ENCODE assay signal across 8 cellular contexts in genomic region chr19:20923077-20923871, GRCh38. TPM values are rescaled to one million over a fixed set of nuclear protein-coding genes. Genes with fewer than 3 reads are reported as not detected.
DNase-seq lines count a peak whose midpoint lies in the region; ATAC-seq and TF ChIP-seq lines count a peak whose summit lies in the region.

Gene ZNF85 (plus strand): TSS chr19:20923251. CDS start chr19:20923401, 150 bp downstream.

- H3K4me3 ChIP-seq in GM23248 (peak within 1 kb of the TSS; percentile 86), SU-DHL-6 (ENCODE audit: insufficient read depth, low read length, poor library complexity, severe bottlenecking) (peak within 1 kb of the TSS; percentile 90), cardiac muscle cell (peak within 1 kb of the TSS; percentile 82), parathyroid adenoma (ENCODE audit: low read depth, low read length) (peak within 1 kb of the TSS; percentile 67), tibial nerve (peak within 1 kb of the TSS; percentile 42 to 76 (median 64))

- H2AFZ ChIP-seq in GM23248 (peak within 1 kb of the TSS; percentile 92), SU-DHL-6 (ENCODE audit: low read depth, low read length, severe bottlenecking) (peak within 1 kb of the TSS; percentile 22), parathyroid adenoma (peak within 1 kb of the TSS; percentile 85)

- TF ChIP-seq POLR2A in tibial nerve (IDR thresholded peaks at IDR 0.05): peak in 1 of 2 donors; percentile 44

- H3K27ac ChIP-seq in GM23248: peak within 1 kb of the TSS; percentile 96
- H3K27ac ChIP-seq in SU-DHL-6 (ENCODE audit: low read depth, low read length): peak within 1 kb of the TSS; percentile 90
- H3K27ac ChIP-seq in cardiac muscle cell: peak within 1 kb of the TSS; percentile 97
- peak within 1 kb of the TSS; percentile 87 for H3K27ac ChIP-seq in parathyroid adenoma
- H3K27ac ChIP-seq in tibial nerve: peak within 1 kb of the TSS; percentile 47 to 89 (median 82)

- in situ Hi-C loops in GM23248 (cut with MboI): no loop called here

- H3K4me1 ChIP-seq in GM23248 (ENCODE audit: insufficient read depth) (peaks cover 29% of the 10 kb centered on the region), cardiac muscle cell (ENCODE audit: low read depth) (no peaks in the 10 kb centered on the region), parathyroid adenoma (no peaks in the 10 kb centered on the region), tibial nerve (peaks cover 0 to 16% (median 0%) of the 10 kb centered on the region in 4 donors)

- DNase-seq in EH (ENCODE audit: low read depth): peak; percentile 94
- peak; percentile 93 for DNase-seq in GM23248
- DNase-seq in M059J (ENCODE audit: low read depth): peak; percentile 94
- DNase-seq in activated naive CD8-positive, alpha-beta T cell treated with anti-CD3 and anti-CD28 coated beads, Interleukin-2, amount 50 U/mL, for 24 hours: peak; percentile 82
- DNase-seq in cardiac muscle cell (ENCODE audit: low read depth in 1 of 2, low spot score in 1 of 2): peak; percentile 91 to 93
- peak; percentile 82 to 95 for DNase-seq in tibial nerve (ENCODE audit: low spot score in 2 of 2)

- peaks cover 39% of the 10 kb centered on the region for H3K79me2 ChIP-seq in GM23248 (ENCODE audit: insufficient read depth)
- H3K79me2 ChIP-seq in SU-DHL-6 (ENCODE audit: insufficient read depth, low read length): peaks cover 48% of the 10 kb centered on the region
- H3K79me2 ChIP-seq in parathyroid adenoma: no peaks in the 10 kb centered on the region

- H3F3A ChIP-seq in GM23248 (ENCODE audit: insufficient read depth) (no peaks in the 10 kb centered on the region), SU-DHL-6 (ENCODE audit: insufficient read depth) (0 out of 2 replicates have a peak, but pooled peaks cover 5% of the 10 kb centered on the region)

- peak within 1 kb of the TSS; percentile 97 for H3K9ac ChIP-seq in GM23248
- peak within 1 kb of the TSS; percentile 80 for H3K9ac ChIP-seq in SU-DHL-6 (ENCODE audit: low read length)
- peak within 1 kb of the TSS; percentile 11 for H3K9ac ChIP-seq in parathyroid adenoma

- TF ChIP-seq CTCF in SU-DHL-6 (IDR thresholded peaks at IDR 0.05; ENCODE audit: insufficient read depth, low read length, poor library complexity, severe bottlenecking) (no peak), cardiac muscle cell (IDR thresholded peaks at IDR 0.05; ENCODE audit: low read depth, low read length) (no peak), parathyroid adenoma (IDR thresholded peaks at IDR 0.05) (no peak), tibial nerve (IDR thresholded peaks at IDR 0.05) (no peak)

- H3K9me3 Mint-ChIP-seq in activated naive CD8-positive, alpha-beta T cell treated with anti-CD3 and anti-CD28 coated beads, Interleukin-2, amount 50 U/mL, for 24 hours: peaks cover 10% of the 10 kb centered on the region

- peaks cover 24% of the 10 kb centered on the region for H3K36me3 Mint-ChIP-seq in activated naive CD8-positive, alpha-beta T cell treated with anti-CD3 and anti-CD28 coated beads, Interleukin-2, amount 50 U/mL, for 24 hours (ENCODE audit: low read depth)

- H3K9me2 ChIP-seq in GM23248 (ENCODE audit: insufficient read depth) (no peaks in the 10 kb centered on the region), SU-DHL-6 (replicated peaks; ENCODE audit: insufficient read depth, low read length) (no peaks in the 10 kb centered on the region)

- H3K36me3 ChIP-seq in GM23248 (ENCODE audit: low read depth) (no peaks in the 10 kb centered on the region), SU-DHL-6 (ENCODE audit: low read length) (peaks cover 3% of the 10 kb centered on the region; the same call in 1 of the 2 replicates), cardiac muscle cell (no peaks in the 10 kb centered on the region), parathyroid adenoma (ENCODE audit: control insufficient read depth, insufficient read depth, low read length) (no peaks in the 10 kb centered on the region), tibial nerve (peaks cover 0 to 7% (median 0%) of the 10 kb centered on the region in 3 donors)

- H3K4me2 ChIP-seq in GM23248 (ENCODE audit: unreplicated experiment): peak within 1 kb of the TSS; percentile 81
- H3K4me2 ChIP-seq in SU-DHL-6 (ENCODE audit: low read depth, low read length, poor library complexity, severe bottlenecking): peak within 1 kb of the TSS; percentile 85
- peak within 1 kb of the TSS; percentile 76 for H3K4me2 ChIP-seq in parathyroid adenoma (ENCODE audit: low read length)

- peak; percentile 100 for ATAC-seq in activated naive CD8-positive, alpha-beta T cell treated with anti-CD3 and anti-CD28 coated beads, Interleukin-2, amount 50 U/mL, for 24 hours

- peak in 1 of 2 donors; percentile 72 for TF ChIP-seq EP300 in tibial nerve (IDR thresholded peaks at IDR 0.05)

- 1% methylated on average over 38 of the region's 38 CpGs for WGBS in GM23248 (ENCODE audit: low coverage in 1 of 2, low lambda C conversion rate in 2 of 2, missing lambda C conversion rate in 2 of 2), 2 experiments
- WGBS in tibial nerve, 2 donors: 0 to 1% methylated on average over 33 of the region's 38 CpGs

- peaks cover 17% of the 10 kb centered on the region for H3K4me1 Mint-ChIP-seq in activated naive CD8-positive, alpha-beta T cell treated with anti-CD3 and anti-CD28 coated beads, Interleukin-2, amount 50 U/mL, for 24 hours

- H3K9me3 ChIP-seq in GM23248 (ENCODE audit: low read depth) (no peaks in the 10 kb centered on the region), SU-DHL-6 (ENCODE audit: insufficient read depth, low read length) (no peaks in the 10 kb centered on the region), cardiac muscle cell (ENCODE audit: low read depth) (no peaks in the 10 kb centered on the region), parathyroid adenoma (ENCODE audit: control insufficient read depth, low read length) (no peaks in the 10 kb centered on the region), tibial nerve (no peaks in the 10 kb centered on the region)

- no peaks in the 10 kb centered on the region for H4K20me1 ChIP-seq in GM23248 (ENCODE audit: insufficient read depth)
- H4K20me1 ChIP-seq in SU-DHL-6 (ENCODE audit: low read depth, low read length): no peaks in the 10 kb centered on the region

- H3K4me3 Mint-ChIP-seq in activated naive CD8-positive, alpha-beta T cell treated with anti-CD3 and anti-CD28 coated beads, Interleukin-2, amount 50 U/mL, for 24 hours: peak within 1 kb of the TSS; percentile 90

- H3K27me3 ChIP-seq in GM23248 (replicated peaks; ENCODE audit: insufficient read depth) (no peaks in the 10 kb centered on the region), SU-DHL-6 (ENCODE audit: low read length) (no peaks in the 10 kb centered on the region), cardiac muscle cell (no peaks in the 10 kb centered on the region), parathyroid adenoma (ENCODE audit: control insufficient read depth, insufficient read depth, low read length) (no peaks in the 10 kb centered on the region), tibial nerve (no peaks in the 10 kb centered on the region)

- no peaks in the 10 kb centered on the region for H3K27me3 Mint-ChIP-seq in activated naive CD8-positive, alpha-beta T cell treated with anti-CD3 and anti-CD28 coated beads, Interleukin-2, amount 50 U/mL, for 24 hours

- H3K27ac Mint-ChIP-seq in activated naive CD8-positive, alpha-beta T cell treated with anti-CD3 and anti-CD28 coated beads, Interleukin-2, amount 50 U/mL, for 24 hours: peak within 1 kb of the TSS; percentile 82

RNA-seq across cellular contexts. Expression of gene ZNF85, which starts in this region (rescaled TPM):
- total RNA-seq in GM23248 (2014; rRNA removed; shearing (Covaris generic)): 5.6 and 15.3 TPM in 2 replicates
- polyA plus RNA-seq in GM23248 (2016; fragmentation: Nextera tagmentation; extraction: Ambion mirVana) (8.9 and 9.4 TPM in 2 replicates), cardiac muscle cell (9.4 and 10.8 TPM in 2 replicates)
- 21.0 and 21.9 TPM in 2 replicates for total RNA-seq in M059J (2014; rRNA removed; shearing (Covaris generic))
- total RNA-seq in cardiac muscle cell (6.5 and 11.7 TPM in 2 replicates), tibial nerve (10 to 100 TPM in 2 of 4 donors, 1 to 10 TPM in 2; 5.7 to 13.2 (median 9.1) TPM)

Comparison
In these comparisons a context has a peak if more than half of its experiments do, and no peak if none do; other contexts are left out.
1. Peak in every context shown above with its lines: DNase-seq, ATAC-seq, H3K4me3 ChIP-seq and H3K27ac ChIP-seq.
2. H2AFZ ChIP-seq: peak in every context shown above with its lines; median percentile 92 in GM23248; 85 in parathyroid adenoma; 22 in SU-DHL-6.
3. H3K9ac ChIP-seq: peak in every context shown above with its lines; median percentile 97 in GM23248; 80 in SU-DHL-6; 11 in parathyroid adenoma.